1 cellular context compared by ENCODE assay signal in the genomic region with DNA sequence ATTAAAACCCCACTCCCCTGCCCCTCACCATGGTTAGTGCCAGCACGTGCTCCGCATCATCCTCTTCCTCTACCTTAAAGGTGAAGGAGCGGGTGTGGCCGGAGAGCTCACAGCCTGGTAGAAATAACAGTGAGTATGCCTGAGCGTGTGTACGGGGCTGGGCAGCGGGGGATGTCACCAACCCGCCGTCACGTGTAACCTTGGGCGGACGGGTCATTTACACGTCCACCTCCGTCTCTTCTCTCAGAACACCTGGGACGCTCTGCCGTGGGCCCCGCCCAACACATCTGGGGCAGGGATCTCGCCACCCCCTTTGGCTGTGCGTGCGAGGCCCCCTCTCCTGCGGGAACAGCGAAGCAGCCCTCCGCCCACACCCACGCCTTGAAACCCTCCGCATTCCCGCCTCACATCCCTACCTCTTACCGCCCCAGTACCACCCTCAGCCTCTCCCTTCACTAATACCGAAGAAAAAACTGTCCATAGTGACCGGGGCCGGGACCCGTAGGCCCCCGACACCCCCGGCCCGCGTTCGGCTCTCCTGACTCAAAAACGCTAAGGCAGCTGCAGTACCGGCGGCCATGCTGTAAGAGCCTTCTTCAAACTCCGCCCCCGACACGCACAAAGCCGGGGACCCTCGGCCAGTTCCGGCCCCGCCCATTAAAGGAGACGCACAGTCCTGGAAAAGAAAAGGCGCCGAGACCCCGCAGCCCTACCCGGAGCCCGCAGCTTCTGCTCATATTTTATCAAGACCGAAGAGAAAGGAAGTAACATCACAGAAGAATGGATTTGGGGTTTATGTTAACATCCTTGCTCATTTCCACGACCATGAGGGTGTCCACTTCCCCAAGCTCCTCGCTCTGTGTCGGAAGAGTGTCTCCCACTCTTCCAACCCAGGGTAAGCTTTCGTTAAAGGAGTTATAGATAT.
TF ChIP-seq lines count a peak whose summit lies in the region.

A gene with protein sequence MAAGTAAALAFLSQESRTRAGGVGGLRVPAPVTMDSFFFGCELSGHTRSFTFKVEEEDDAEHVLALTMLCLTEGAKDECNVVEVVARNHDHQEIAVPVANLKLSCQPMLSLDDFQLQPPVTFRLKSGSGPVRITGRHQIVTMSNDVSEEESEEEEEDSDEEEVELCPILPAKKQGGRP (minus strand): TSS at position 636 of the 925 bp plus-strand sequence. CDS start 56 bp downstream, at position 580.

TF ChIP-seq in K562, 482 proteins besides CTCF, POLR2A, EP300 and RAD21 (continued from another document and continues in another):
- TF ChIP-seq, protein P1, sequence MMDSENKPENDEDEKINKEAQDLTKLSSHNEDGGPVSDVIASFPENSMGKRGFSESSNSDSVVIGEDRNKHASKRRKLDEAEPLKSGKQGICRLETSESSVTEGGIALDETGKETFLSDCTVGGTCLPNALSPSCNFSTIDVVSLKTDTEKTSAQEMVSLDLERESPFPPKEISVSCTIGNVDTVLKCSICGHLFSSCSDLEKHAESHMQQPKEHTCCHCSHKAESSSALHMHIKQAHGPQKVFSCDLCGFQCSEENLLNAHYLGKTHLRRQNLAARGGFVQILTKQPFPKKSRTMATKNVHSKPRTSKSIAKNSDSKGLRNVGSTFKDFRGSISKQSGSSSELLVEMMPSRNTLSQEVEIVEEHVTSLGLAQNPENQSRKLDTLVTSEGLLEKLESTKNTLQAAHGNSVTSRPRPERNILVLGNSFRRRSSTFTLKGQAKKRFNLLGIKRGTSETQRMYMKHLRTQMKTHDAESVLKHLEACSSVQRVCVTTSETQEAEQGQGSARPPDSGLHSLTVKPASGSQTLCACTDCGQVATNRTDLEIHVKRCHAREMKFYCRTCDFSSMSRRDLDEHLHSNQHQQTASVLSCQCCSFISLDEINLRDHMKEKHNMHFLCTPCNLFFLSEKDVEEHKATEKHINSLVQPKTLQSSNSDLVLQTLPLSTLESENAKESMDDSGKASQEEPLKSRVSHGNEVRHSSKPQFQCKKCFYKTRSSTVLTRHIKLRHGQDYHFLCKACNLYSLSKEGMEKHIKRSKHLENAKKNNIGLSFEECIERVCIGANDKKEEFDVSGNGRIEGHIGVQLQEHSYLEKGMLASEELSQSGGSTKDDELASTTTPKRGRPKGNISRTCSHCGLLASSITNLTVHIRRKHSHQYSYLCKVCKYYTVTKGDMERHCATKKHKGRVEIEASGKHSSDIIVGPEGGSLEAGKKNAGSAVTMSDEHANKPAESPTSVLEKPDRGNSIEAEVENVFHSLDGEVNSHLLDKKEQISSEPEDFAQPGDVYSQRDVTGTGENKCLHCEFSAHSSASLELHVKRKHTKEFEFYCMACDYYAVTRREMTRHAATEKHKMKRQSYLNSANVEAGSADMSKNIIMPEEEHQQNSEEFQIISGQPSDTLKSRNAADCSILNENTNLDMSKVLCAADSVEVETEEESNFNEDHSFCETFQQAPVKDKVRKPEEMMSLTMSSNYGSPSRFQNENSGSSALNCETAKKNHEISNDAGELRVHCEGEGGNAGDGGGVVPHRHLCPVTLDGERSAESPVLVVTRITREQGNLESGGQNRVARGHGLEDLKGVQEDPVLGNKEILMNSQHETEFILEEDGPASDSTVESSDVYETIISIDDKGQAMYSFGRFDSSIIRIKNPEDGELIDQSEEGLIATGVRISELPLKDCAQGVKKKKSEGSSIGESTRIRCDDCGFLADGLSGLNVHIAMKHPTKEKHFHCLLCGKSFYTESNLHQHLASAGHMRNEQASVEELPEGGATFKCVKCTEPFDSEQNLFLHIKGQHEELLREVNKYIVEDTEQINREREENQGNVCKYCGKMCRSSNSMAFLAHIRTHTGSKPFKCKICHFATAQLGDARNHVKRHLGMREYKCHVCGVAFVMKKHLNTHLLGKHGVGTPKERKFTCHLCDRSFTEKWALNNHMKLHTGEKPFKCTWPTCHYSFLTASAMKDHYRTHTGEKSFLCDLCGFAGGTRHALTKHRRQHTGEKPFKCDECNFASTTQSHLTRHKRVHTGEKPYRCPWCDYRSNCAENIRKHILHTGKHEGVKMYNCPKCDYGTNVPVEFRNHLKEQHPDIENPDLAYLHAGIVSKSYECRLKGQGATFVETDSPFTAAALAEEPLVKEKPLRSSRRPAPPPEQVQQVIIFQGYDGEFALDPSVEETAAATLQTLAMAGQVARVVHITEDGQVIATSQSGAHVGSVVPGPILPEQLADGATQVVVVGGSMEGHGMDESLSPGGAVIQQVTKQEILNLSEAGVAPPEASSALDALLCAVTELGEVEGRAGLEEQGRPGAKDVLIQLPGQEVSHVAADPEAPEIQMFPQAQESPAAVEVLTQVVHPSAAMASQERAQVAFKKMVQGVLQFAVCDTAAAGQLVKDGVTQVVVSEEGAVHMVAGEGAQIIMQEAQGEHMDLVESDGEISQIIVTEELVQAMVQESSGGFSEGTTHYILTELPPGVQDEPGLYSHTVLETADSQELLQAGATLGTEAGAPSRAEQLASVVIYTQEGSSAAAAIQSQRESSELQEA (IDR thresholded peaks at IDR 0.05; ENCODE audit: low read depth) = no peak
- TF ChIP-seq FOXM1 (IDR thresholded peaks at IDR 0.05; ENCODE audit: low read depth) (peak; percentile 40; the same call in 1 of the 2 replicates), FOXM1 (CRISPR knock-in tag; IDR thresholded peaks at IDR 0.05; ENCODE audit: low read depth) (no peak), NRF1 (conservative IDR thresholded peaks at IDR 0.05 in 1 of 2, IDR thresholded peaks at IDR 0.05 in 1 of 2) (0 out of 4 replicates have a peak, but pooled peaks of 1 of the 2 experiments have one; percentile 22), GABPA (tag; conservative IDR thresholded peaks at IDR 0.05; ENCODE audit: low read depth) (peak; percentile 78), ZBTB7A (IDR thresholded peaks at IDR 0.05; ENCODE audit: borderline replicate concordance, control insufficient read depth, low read depth, low read length) (peak; percentile 85), ATF7 (IDR thresholded peaks at IDR 0.05) (peak; percentile 33; the same call in 1 of the 2 replicates), PHF20 (IDR thresholded peaks at IDR 0.05; ENCODE audit: partially characterized antibody) (peak; percentile 52), THRAP3 (IDR thresholded peaks at IDR 0.05; ENCODE audit: borderline replicate concordance) (no peak), NEUROD1 (IDR thresholded peaks at IDR 0.05; ENCODE audit: borderline replicate concordance, low read depth, low read length, partially characterized antibody) (peak; percentile 51), CREM (IDR thresholded peaks at IDR 0.05; ENCODE audit: low read depth) (peak; percentile 95), RB1 (IDR thresholded peaks at IDR 0.05; ENCODE audit: low read depth) (peak; percentile 18; the same call in 1 of the 2 replicates), PHF8 (IDR thresholded peaks at IDR 0.05; ENCODE audit: borderline replicate concordance, low read length) (peak; percentile 73; the same call in 1 of the 2 replicates), TAF9B (IDR thresholded peaks at IDR 0.05; ENCODE audit: partially characterized antibody) (peak; percentile 51), SUPT5H (IDR thresholded peaks at IDR 0.05) (peak; percentile 73), KDM5B (IDR thresholded peaks at IDR 0.05; ENCODE audit: insufficient replicate concordance, low read depth, low read length) (peak; percentile 63), ZNF830 (CRISPR knock-in tag; IDR thresholded peaks at IDR 0.05) (no peak), RBFOX2 (IDR thresholded peaks at IDR 0.05; ENCODE audit: low read depth, low read length) (peak; percentile 79), ZNF354B (CRISPR knock-in tag; IDR thresholded peaks at IDR 0.05) (no peak), MXI1 (IDR thresholded peaks at IDR 0.05; ENCODE audit: low read depth, low read length) (peak; percentile 51; the same call in 1 of the 2 replicates)
- TF ChIP-seq, protein P2, sequence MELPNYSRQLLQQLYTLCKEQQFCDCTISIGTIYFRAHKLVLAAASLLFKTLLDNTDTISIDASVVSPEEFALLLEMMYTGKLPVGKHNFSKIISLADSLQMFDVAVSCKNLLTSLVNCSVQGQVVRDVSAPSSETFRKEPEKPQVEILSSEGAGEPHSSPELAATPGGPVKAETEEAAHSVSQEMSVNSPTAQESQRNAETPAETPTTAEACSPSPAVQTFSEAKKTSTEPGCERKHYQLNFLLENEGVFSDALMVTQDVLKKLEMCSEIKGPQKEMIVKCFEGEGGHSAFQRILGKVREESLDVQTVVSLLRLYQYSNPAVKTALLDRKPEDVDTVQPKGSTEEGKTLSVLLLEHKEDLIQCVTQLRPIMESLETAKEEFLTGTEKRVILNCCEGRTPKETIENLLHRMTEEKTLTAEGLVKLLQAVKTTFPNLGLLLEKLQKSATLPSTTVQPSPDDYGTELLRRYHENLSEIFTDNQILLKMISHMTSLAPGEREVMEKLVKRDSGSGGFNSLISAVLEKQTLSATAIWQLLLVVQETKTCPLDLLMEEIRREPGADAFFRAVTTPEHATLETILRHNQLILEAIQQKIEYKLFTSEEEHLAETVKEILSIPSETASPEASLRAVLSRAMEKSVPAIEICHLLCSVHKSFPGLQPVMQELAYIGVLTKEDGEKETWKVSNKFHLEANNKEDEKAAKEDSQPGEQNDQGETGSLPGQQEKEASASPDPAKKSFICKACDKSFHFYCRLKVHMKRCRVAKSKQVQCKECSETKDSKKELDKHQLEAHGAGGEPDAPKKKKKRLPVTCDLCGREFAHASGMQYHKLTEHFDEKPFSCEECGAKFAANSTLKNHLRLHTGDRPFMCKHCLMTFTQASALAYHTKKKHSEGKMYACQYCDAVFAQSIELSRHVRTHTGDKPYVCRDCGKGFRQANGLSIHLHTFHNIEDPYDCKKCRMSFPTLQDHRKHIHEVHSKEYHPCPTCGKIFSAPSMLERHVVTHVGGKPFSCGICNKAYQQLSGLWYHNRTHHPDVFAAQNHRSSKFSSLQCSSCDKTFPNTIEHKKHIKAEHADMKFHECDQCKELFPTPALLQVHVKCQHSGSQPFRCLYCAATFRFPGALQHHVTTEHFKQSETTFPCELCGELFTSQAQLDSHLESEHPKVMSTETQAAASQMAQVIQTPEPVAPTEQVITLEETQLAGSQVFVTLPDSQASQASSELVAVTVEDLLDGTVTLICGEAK (IDR thresholded peaks at IDR 0.05) = peak; percentile 49
- TF ChIP-seq, protein P2 (CRISPR knock-in tag; IDR thresholded peaks at IDR 0.05) = no peak
- TF ChIP-seq, protein P3, sequence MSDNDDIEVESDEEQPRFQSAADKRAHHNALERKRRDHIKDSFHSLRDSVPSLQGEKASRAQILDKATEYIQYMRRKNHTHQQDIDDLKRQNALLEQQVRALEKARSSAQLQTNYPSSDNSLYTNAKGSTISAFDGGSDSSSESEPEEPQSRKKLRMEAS (CRISPR knock-in tag; IDR thresholded peaks at IDR 0.05) = peak; percentile 65
- TF ChIP-seq, protein P4, sequence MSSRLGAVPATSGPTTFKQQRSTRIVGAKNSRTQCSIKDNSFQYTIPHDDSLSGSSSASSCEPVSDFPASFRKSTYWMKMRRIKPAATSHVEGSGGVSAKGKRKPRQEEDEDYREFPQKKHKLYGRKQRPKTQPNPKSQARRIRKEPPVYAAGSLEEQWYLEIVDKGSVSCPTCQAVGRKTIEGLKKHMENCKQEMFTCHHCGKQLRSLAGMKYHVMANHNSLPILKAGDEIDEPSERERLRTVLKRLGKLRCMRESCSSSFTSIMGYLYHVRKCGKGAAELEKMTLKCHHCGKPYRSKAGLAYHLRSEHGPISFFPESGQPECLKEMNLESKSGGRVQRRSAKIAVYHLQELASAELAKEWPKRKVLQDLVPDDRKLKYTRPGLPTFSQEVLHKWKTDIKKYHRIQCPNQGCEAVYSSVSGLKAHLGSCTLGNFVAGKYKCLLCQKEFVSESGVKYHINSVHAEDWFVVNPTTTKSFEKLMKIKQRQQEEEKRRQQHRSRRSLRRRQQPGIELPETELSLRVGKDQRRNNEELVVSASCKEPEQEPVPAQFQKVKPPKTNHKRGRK (tag; IDR thresholded peaks at IDR 0.05) = no peak
- TF ChIP-seq, protein P5, sequence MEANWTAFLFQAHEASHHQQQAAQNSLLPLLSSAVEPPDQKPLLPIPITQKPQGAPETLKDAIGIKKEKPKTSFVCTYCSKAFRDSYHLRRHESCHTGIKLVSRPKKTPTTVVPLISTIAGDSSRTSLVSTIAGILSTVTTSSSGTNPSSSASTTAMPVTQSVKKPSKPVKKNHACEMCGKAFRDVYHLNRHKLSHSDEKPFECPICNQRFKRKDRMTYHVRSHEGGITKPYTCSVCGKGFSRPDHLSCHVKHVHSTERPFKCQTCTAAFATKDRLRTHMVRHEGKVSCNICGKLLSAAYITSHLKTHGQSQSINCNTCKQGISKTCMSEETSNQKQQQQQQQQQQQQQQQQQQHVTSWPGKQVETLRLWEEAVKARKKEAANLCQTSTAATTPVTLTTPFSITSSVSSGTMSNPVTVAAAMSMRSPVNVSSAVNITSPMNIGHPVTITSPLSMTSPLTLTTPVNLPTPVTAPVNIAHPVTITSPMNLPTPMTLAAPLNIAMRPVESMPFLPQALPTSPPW (CRISPR knock-in tag; IDR thresholded peaks at IDR 0.05) = peak; percentile 41
- TF ChIP-seq, protein P6, sequence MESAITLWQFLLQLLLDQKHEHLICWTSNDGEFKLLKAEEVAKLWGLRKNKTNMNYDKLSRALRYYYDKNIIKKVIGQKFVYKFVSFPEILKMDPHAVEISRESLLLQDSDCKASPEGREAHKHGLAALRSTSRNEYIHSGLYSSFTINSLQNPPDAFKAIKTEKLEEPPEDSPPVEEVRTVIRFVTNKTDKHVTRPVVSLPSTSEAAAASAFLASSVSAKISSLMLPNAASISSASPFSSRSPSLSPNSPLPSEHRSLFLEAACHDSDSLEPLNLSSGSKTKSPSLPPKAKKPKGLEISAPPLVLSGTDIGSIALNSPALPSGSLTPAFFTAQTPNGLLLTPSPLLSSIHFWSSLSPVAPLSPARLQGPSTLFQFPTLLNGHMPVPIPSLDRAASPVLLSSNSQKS (CRISPR knock-in tag; IDR thresholded peaks at IDR 0.05) = no peak
